Comparison of ENCODE assay signal across 13 cellular contexts in genomic region chr14:92560106-92560865, GRCh38.
DNase-seq lines count a peak whose midpoint lies in the region; ATAC-seq lines count a peak whose summit lies in the region.
"Had no signal": no experiment of that assay in that cellular context is flagged by ENCODE, and none has a peak within 500 bp of the region (broad histone marks: within the 10 kb centered on the region; RNA-seq: fewer than 3 reads in every experiment).

No MANE protein-coding gene starts in this region.

- ATAC-seq in stimulated activated naive CD8-positive, alpha-beta T cell treated with anti-CD3 and anti-CD28 coated beads, Interleukin-15, Interleukin-2, amounts not matched to agents 100 U/mL and 50 U/mL, for 24 hours, result no peak
- no peak for ATAC-seq in stimulated activated naive CD8-positive, alpha-beta T cell treated with anti-CD3 and anti-CD28 coated beads, Interleukin-15, amount 100 ng/mL, for 72 hours
- no peak for ATAC-seq in activated naive CD8-positive, alpha-beta T cell treated with anti-CD3 and anti-CD28 coated beads, Interleukin-2, amount 50 U/mL, for 24 hours
- ATAC-seq in HG02885 (IDR thresholded peaks at IDR 0.05; ENCODE audit: poor library complexity, unreplicated experiment) (no peak), GM21367 (IDR thresholded peaks at IDR 0.05; ENCODE audit: unreplicated experiment) (no peak)
- ATAC-seq: left lung had no signal

- H3K27me3 Mint-ChIP-seq in stimulated activated naive CD8-positive, alpha-beta T cell treated with anti-CD3 and anti-CD28 coated beads, Interleukin-15, amount 100 ng/mL, for 72 hours, result no peaks in the 10 kb centered on the region
- H3K27me3 Mint-ChIP-seq in activated naive CD8-positive, alpha-beta T cell treated with anti-CD3 and anti-CD28 coated beads, Interleukin-2, amount 50 U/mL, for 24 hours, result no peaks in the 10 kb centered on the region

- H3K4me1 Mint-ChIP-seq in stimulated activated naive CD8-positive, alpha-beta T cell treated with anti-CD3 and anti-CD28 coated beads, Interleukin-15, amount 100 ng/mL, for 72 hours, result peaks cover 98% of the 10 kb centered on the region
- H3K4me1 Mint-ChIP-seq in activated naive CD8-positive, alpha-beta T cell treated with anti-CD3 and anti-CD28 coated beads, Interleukin-2, amount 50 U/mL, for 24 hours, result peaks cover 90% of the 10 kb centered on the region

- DNase-seq in stimulated activated naive CD8-positive, alpha-beta T cell treated with anti-CD3 and anti-CD28 coated beads, Interleukin-15, Interleukin-2, amounts not matched to agents 100 U/mL and 50 U/mL, for 24 hours, result peak; percentile 46
- no peak for DNase-seq in stimulated activated naive CD8-positive, alpha-beta T cell treated with anti-CD3 and anti-CD28 coated beads, Interleukin-15, amount 100 ng/mL, for 72 hours
- DNase-seq in activated CD4-positive, alpha-beta T cell treated with anti-CD3 and anti-CD28 coated beads, Interleukin-2, amount 50 U/mL, for 1 hour, result peak; percentile 25
- DNase-seq in activated naive CD8-positive, alpha-beta T cell treated with anti-CD3 and anti-CD28 coated beads, Interleukin-2, amount 50 U/mL, for 24 hours, result no peak
- DNase-seq in GM03348 (ENCODE audit: low spot score) (no peak), SW480 (ENCODE audit: low spot score) (no peak)
- DNase-seq: amniotic stem cell, NCI-H146, SHP77 treated with DMSO at 0.1 percent for 48 hours had no signal

- peaks cover 61% of the 10 kb centered on the region for H3K36me3 Mint-ChIP-seq in activated naive CD8-positive, alpha-beta T cell treated with anti-CD3 and anti-CD28 coated beads, Interleukin-2, amount 50 U/mL, for 24 hours (ENCODE audit: low read depth)

- peak overlapping the region in 1 of 2 donors; percentile 43 for H3K27ac Mint-ChIP-seq in stimulated activated naive CD8-positive, alpha-beta T cell treated with anti-CD3 and anti-CD28 coated beads, Interleukin-15, amount 100 ng/mL, for 72 hours
- H3K27ac Mint-ChIP-seq in activated naive CD8-positive, alpha-beta T cell treated with anti-CD3 and anti-CD28 coated beads, Interleukin-2, amount 50 U/mL, for 24 hours, result peak overlapping the region; percentile 64
- H3K27ac Mint-ChIP-seq: GM23338 had no signal

- no peak overlapping the region for H3K4me3 Mint-ChIP-seq in stimulated activated naive CD8-positive, alpha-beta T cell treated with anti-CD3 and anti-CD28 coated beads, Interleukin-15, amount 100 ng/mL, for 72 hours
- H3K4me3 Mint-ChIP-seq in activated naive CD8-positive, alpha-beta T cell treated with anti-CD3 and anti-CD28 coated beads, Interleukin-2, amount 50 U/mL, for 24 hours, result no peak overlapping the region
- H3K4me3 Mint-ChIP-seq: GM23338 had no signal

- no peaks in the 10 kb centered on the region for H3K9me3 Mint-ChIP-seq in stimulated activated naive CD8-positive, alpha-beta T cell treated with anti-CD3 and anti-CD28 coated beads, Interleukin-15, amount 100 ng/mL, for 72 hours
- no peaks in the 10 kb centered on the region for H3K9me3 Mint-ChIP-seq in activated naive CD8-positive, alpha-beta T cell treated with anti-CD3 and anti-CD28 coated beads, Interleukin-2, amount 50 U/mL, for 24 hours
- H3K9me3 Mint-ChIP-seq: GM23338 had no signal

Comparison
In these comparisons a context has a peak if more than half of its experiments do, and no peak if none do; other contexts are left out.
1. DNase-seq: peak in stimulated activated naive CD8-positive, alpha-beta T cell treated with anti-CD3 and anti-CD28 coated beads, Interleukin-15, Interleukin-2, amounts not matched to agents 100 U/mL and 50 U/mL, for 24 hours (single experiment) and activated CD4-positive, alpha-beta T cell treated with anti-CD3 and anti-CD28 coated beads, Interleukin-2, amount 50 U/mL, for 1 hour (single experiment); none in stimulated activated naive CD8-positive, alpha-beta T cell treated with anti-CD3 and anti-CD28 coated beads, Interleukin-15, amount 100 ng/mL, for 72 hours (0 of 2), activated naive CD8-positive, alpha-beta T cell treated with anti-CD3 and anti-CD28 coated beads, Interleukin-2, amount 50 U/mL, for 24 hours (single experiment), GM03348 (single experiment) and SW480 (single experiment).